In genomic region chr3:8473990-8474389, GRCh38 we compare ENCODE assay signal across 9 cellular contexts.
"Had no signal": no experiment of that assay in that cellular context is flagged by ENCODE, and none has a peak within 500 bp of the region (broad histone marks: within the 10 kb centered on the region; RNA-seq: fewer than 3 reads in every experiment).

No MANE protein-coding gene starts in this region.

- H3K4me3 ChIP-seq: GM23248 had no signal

- H3K27ac ChIP-seq: GM23248, KMS-11 had no signal

- FAIRE-seq: H1, H54, HTR-8/SVneo had no signal

- H3K9ac ChIP-seq: GM23248, KMS-11 had no signal

- H2AFZ ChIP-seq: GM23248 had no signal

- DNase-seq: GM23248, H9, HCEC 1CT, Karpas-422, KBM-7 had no signal

- H3K4me2 ChIP-seq: KMS-11 had no signal
